In the genomic region with DNA sequence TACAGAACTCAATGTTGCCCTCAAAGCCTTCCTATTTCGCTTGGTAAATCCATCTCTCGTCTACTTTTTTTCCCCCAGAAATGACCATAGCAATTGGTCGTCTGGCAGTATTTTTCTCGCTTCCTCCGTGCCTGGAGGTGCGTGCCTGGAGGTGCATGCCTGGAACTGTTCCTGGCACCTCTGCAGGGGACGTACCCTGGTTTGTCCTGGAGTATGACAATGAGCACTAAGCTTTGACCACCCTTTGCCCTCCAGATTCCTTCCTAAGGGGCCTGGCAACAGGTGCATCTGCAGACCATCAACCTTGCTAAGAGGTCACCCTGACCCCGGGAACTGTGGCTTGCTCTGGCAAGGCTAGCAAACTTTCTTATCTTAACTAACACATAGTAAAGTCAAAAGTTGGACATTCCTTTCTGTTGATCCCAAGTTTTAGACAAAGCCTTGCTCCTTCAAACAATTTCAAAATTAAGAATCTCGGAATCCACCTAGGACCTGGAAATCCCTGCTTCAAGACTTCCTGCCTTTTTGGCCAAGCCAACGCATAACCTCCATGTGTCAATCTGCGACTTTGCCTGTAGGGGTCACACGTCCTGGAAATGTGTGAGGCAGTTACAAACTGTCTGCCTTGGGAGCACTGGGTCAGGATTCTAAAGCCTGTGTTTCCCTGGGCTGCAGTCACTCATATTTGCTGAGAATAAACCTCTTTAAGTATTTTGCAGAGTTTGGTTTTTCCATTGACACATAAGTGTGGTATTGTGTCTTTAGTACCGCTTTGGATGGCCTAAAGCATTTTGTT, we compare ENCODE assay signal across 9 cellular contexts. TPM values are rescaled to one million over a fixed set of nuclear protein-coding genes. Genes with fewer than 3 reads are reported as not detected.
DNase-seq lines count a peak whose midpoint lies in the region; ATAC-seq and TF ChIP-seq lines count a peak whose summit lies in the region.
"Had no signal": no experiment of that assay in that cellular context is flagged by ENCODE, and none has a peak within 500 bp of the region (broad histone marks: within the 10 kb centered on the region; RNA-seq: fewer than 3 reads in every experiment).

No MANE protein-coding gene starts in this region.

- no peak for TF ChIP-seq POLR2A in lower leg skin (IDR thresholded peaks at IDR 0.05)

- DNase-seq in BE2C (peak; percentile 46), SHP77 treated with DMSO at 0.1 percent for 48 hours (lab: John Stamatoyannopoulos, UW) (peak; percentile 23), fibroblast of peridontal ligament (ENCODE audit: extremely low read depth) (peak; percentile 60), pulmonary artery endothelial cell (ENCODE audit: low read depth, low spot score) (peak; percentile 11), lower leg skin (ENCODE audit: low spot score in 2 of 2) (no peak)
- DNase-seq in stimulated activated CD4-positive, alpha-beta T cell treated with anti-CD3 and anti-CD28 coated beads, Interleukin-12 subunit alpha, Interleukin-12 subunit beta, amount 100 ng/mL, for 4 hours, result no peak

- WGBS in lower leg skin, 2 donors, result 54 to 60% methylated on average over 13 of the region's 13 CpGs

- H3K4me3 ChIP-seq in BE2C (ENCODE audit: low read depth, low read length), result no peak overlapping the region
- no peak overlapping the region for H3K4me3 ChIP-seq in lower leg skin (ENCODE audit: low read depth, poor library complexity, severe bottlenecking)
- H3K4me3 ChIP-seq: SJSA1 had no signal

- H3K9me3 ChIP-seq in BE2C, result no peaks in the 10 kb centered on the region; the same call in 1 of the 2 replicates
- H3K9me3 ChIP-seq: SJSA1 had no signal

- TF ChIP-seq CTCF in BE2C (IDR thresholded peaks at IDR 0.05; ENCODE audit: low read depth, low read length) (peak; percentile 80), GM12873 (IDR thresholded peaks at IDR 0.05; ENCODE audit: insufficient read depth, low read depth, low read length, missing control alignments) (peak; percentile 78), lower leg skin (IDR thresholded peaks at IDR 0.05) (peak in 1 of 3 donors; percentile 21)

- peaks cover 35% of the 10 kb centered on the region for H3K27me3 ChIP-seq in BE2C

- ATAC-seq in HG03432 (IDR thresholded peaks at IDR 0.05; ENCODE audit: unreplicated experiment), result peak; percentile 74

- H3K36me3 ChIP-seq in BE2C, result no peaks in the 10 kb centered on the region
- H3K36me3 ChIP-seq: SJSA1 had no signal

- H3K4me1 ChIP-seq in BE2C, result no peaks in the 10 kb centered on the region
- H3K4me1 ChIP-seq: SJSA1 had no signal

- intact Hi-C loops in lower leg skin (cut with DNase I; ENCODE audit: low total_unique reads), result no loop called here

RNA-seq across cellular contexts. Expression of a gene that starts 28.8 kb away (rescaled TPM):
- polyA plus RNA-seq in BE2C (2012; ENCODE audit: insufficient read depth, insufficient read length, low read depth), result 59.4 TPM
- total RNA-seq in pulmonary artery endothelial cell (22.4 and 26.1 TPM in 2 replicates), lower leg skin (10 to 100 TPM; 20.0 to 35.4 (median 22.9) TPM)

Comparison
In these comparisons a context has a peak if more than half of its experiments do, and no peak if none do; other contexts are left out.
1. DNase-seq: peak in BE2C (single experiment), SHP77 treated with DMSO at 0.1 percent for 48 hours (single experiment), fibroblast of peridontal ligament (single experiment) and pulmonary artery endothelial cell (single experiment); none in lower leg skin (0 of 2) and stimulated activated CD4-positive, alpha-beta T cell treated with anti-CD3 and anti-CD28 coated beads, Interleukin-12 subunit alpha, Interleukin-12 subunit beta, amount 100 ng/mL, for 4 hours (single experiment).